14 cellular contexts compared by ENCODE assay signal in genomic region chr4:14853186-14853946, GRCh38.
DNase-seq lines count a peak whose midpoint lies in the region; ATAC-seq, FAIRE-seq and TF ChIP-seq lines count a peak whose summit lies in the region.
"Had no signal": no experiment of that assay in that cellular context is flagged by ENCODE, and none has a peak within 500 bp of the region (broad histone marks: within the 10 kb centered on the region; RNA-seq: fewer than 3 reads in every experiment).

No MANE protein-coding gene starts in this region.

- H3K4me3 ChIP-seq in AG04450 (ENCODE audit: low read depth, low read length) (no peak overlapping the region), HUES6 (ENCODE audit: low read depth, low read length) (no peak overlapping the region), keratinocyte (ENCODE audit: control insufficient read depth in 2 of 3, extremely low read depth in 1 of 3, insufficient read depth in 2 of 3, low read depth in 1 of 3, low read length in 3 of 3) (no peak overlapping the region)
- H3K4me3 ChIP-seq: SJCRH30 had no signal

- H4K20me1 ChIP-seq in keratinocyte (ENCODE audit: control insufficient read depth, extremely low read depth, insufficient read depth, low read length): no peaks in the 10 kb centered on the region

- H3K27ac ChIP-seq in AG04450 (ENCODE audit: low read depth, low read length) (no peak overlapping the region), HUES6 (ENCODE audit: low read depth, low read length) (peak overlapping the region; percentile 13; the same call in 1 of the 2 replicates), keratinocyte (ENCODE audit: control insufficient read depth, insufficient read depth, low read length) (no peak overlapping the region)
- H3K27ac ChIP-seq: SJCRH30 had no signal

- no peaks in the 10 kb centered on the region for H3K27me3 ChIP-seq in AG04450 (ENCODE audit: control insufficient read depth, insufficient read depth, low read length)
- H3K27me3 ChIP-seq in HUES6 (ENCODE audit: control insufficient read depth, insufficient read depth, low read length): no peaks in the 10 kb centered on the region
- no peaks in the 10 kb centered on the region for H3K27me3 ChIP-seq in keratinocyte (ENCODE audit: control insufficient read depth, extremely low read depth, insufficient read depth, low read length)
- H3K27me3 ChIP-seq: SJCRH30 had no signal

- H3K9me3 ChIP-seq in AG04450 (ENCODE audit: control insufficient read depth, insufficient read depth, low read length): no peaks in the 10 kb centered on the region
- H3K9me3 ChIP-seq in HUES6 (ENCODE audit: control insufficient read depth, insufficient read depth, low read depth, low read length): peaks cover 13% of the 10 kb centered on the region
- no peaks in the 10 kb centered on the region for H3K9me3 ChIP-seq in keratinocyte (ENCODE audit: control insufficient read depth, low read depth, low read length)
- H3K9me3 ChIP-seq: SJCRH30 had no signal

- H3K4me2 ChIP-seq in keratinocyte (ENCODE audit: control insufficient read depth, extremely low read depth, insufficient read depth, low read depth, low read length): no peak overlapping the region

- H3K9me1 ChIP-seq in keratinocyte (ENCODE audit: control insufficient read depth, extremely low read depth, insufficient read depth, low read length): no peaks in the 10 kb centered on the region

- CTCF ChIA-PET in AG04450 (lab: Charles Lee): no interaction called here

- H3K4me1 ChIP-seq in HUES6 (ENCODE audit: control insufficient read depth, insufficient read depth, low read length) (peaks cover 4% of the 10 kb centered on the region; the same call in 1 of the 2 replicates), keratinocyte (ENCODE audit: control insufficient read depth, extremely low read depth, insufficient read depth, low read length) (peaks cover 38% of the 10 kb centered on the region)
- H3K4me1 ChIP-seq: SJCRH30 had no signal

- dilution Hi-C loops in keratinocyte (cut with MboI; ENCODE audit: extremely low pct_ligation_motif_present, low sequenced_read_pairs): no loop called here

- DNase-seq in AG04450 (ENCODE audit: low read depth, low spot score): peak; percentile 66
- DNase-seq in T47D (ENCODE audit: low read depth in 1 of 2, low spot score in 1 of 2): peak; percentile 39 to 80
- peak; percentile 13 for DNase-seq in keratinocyte (ENCODE audit: low read depth, low spot score)
- no peak for DNase-seq in activated CD4-positive, CD25-positive, alpha-beta regulatory T cell (lab: John Stamatoyannopoulos, UW)
- DNase-seq in nucleus accumbens (lab: John Stamatoyannopoulos, UW): no peak
- DNase-seq: activated CD4-positive, alpha-beta T cell treated with anti-CD3 and anti-CD28 coated beads for 48 hours; activated naive CD4-positive, alpha-beta T cell treated with anti-CD3 and anti-CD28 coated beads for 36 hours; AML-193; effector CD4-positive, alpha-beta T cell; natural killer cell; SJCRH30 had no signal

- H3K9ac ChIP-seq in HUES6 (ENCODE audit: low read length) (no peak overlapping the region), keratinocyte (ENCODE audit: control insufficient read depth, extremely low read depth, insufficient read depth, low read length) (no peak overlapping the region)

- peak overlapping the region; percentile 38 for H2AFZ ChIP-seq in keratinocyte (ENCODE audit: control insufficient read depth, low read length)

- in situ Hi-C loops in T47D (cut with HindIII; ENCODE audit: low pct_unique_long_range_greater_than_20kb, low sequenced_read_pairs): no loop called here

- no peaks in the 10 kb centered on the region for H3K79me2 ChIP-seq in keratinocyte (ENCODE audit: control insufficient read depth, insufficient read depth, low read length)

- no peak for TF ChIP-seq CTCF in AG04450 (IDR thresholded peaks at IDR 0.05; ENCODE audit: low read depth, low read length)
- no peak for TF ChIP-seq CTCF in keratinocyte (optimal IDR thresholded peaks at IDR 0.05 in 1 of 3, IDR thresholded peaks at IDR 0.05 in 1 of 3, conservative IDR thresholded peaks at IDR 0.05 in 1 of 3; ENCODE audit: extremely low read depth in 1 of 3, insufficient read depth in 2 of 3, low read length in 3 of 3)

- no peak for ATAC-seq in GM19455 (IDR thresholded peaks at IDR 0.05; ENCODE audit: unreplicated experiment)
- no peak for ATAC-seq in GM18511 (IDR thresholded peaks at IDR 0.05; ENCODE audit: unreplicated experiment)
- ATAC-seq: natural killer cell had no signal

- POLR2A ChIA-PET in AG04450 (lab: Yijun Ruan, JAX): no interaction called here

- H3K36me3 ChIP-seq in HUES6 (ENCODE audit: control insufficient read depth, insufficient read depth, low read length): no peaks in the 10 kb centered on the region
- H3K36me3 ChIP-seq in keratinocyte (ENCODE audit: control insufficient read depth in 2 of 2, extremely low read depth in 1 of 2, insufficient read depth in 2 of 2, low read length in 2 of 2): no peaks in the 10 kb centered on the region
- H3K36me3 ChIP-seq: SJCRH30 had no signal

- peak; percentile 95 for FAIRE-seq in keratinocyte (lab: Jason Lieb, UNC)

Comparison
In these comparisons a context has a peak if more than half of its experiments do, and no peak if none do; other contexts are left out.
1. DNase-seq: peak in AG04450 (single experiment), T47D (2 of 2) and keratinocyte (single experiment); none in activated CD4-positive, CD25-positive, alpha-beta regulatory T cell (0 of 4) and nucleus accumbens (0 of 56).